ENCODE assay signal across 11 cellular contexts in the genomic region with DNA sequence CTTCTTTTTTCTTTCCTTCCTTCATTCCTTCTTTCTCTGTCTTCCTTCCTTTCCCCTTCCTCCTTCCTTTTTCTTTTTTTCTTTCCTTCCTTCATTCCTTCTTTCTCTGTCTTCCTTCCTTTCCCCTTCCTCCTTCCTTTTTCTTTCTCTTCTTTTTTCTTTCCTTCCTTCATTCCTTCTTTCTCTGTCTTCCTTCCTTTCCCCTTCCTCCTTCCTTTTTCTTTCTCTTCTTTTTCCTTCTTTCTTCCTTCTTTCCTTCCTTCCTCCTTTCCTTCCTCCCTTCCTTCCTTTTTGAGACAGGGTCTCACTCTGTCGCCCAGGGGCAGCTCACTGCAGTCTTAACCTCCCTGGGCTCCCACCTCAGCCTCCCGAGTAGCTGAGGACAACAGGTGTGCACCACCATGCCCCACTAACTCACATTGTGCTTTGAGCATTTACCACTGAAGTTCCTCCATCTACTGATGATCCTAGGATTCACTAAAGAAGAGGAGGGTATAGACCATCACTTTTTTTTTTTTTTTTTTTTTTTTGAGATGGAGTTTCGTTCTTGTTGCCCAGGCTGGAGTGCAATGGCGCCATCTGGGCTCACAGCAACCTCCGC. TPM values are rescaled to one million over a fixed set of nuclear protein-coding genes. Genes with fewer than 3 reads are reported as not detected.
DNase-seq lines count a peak whose midpoint lies in the region; TF ChIP-seq lines count a peak whose summit lies in the region.
"Not testable (repeated sequence)": the region's sequence is repeated elsewhere in the genome, so short reads cannot be mapped to it uniquely, and the experiment has no call there.
"Had no signal": no experiment of that assay in that cellular context is flagged by ENCODE, and none has a peak within 500 bp of the region (broad histone marks: within the 10 kb centered on the region; RNA-seq: fewer than 3 reads in every experiment).

No MANE protein-coding gene starts in this region.

- in situ Hi-C loops in mammary epithelial cell (cut with MboI; ENCODE audit: low sequenced_read_pairs in 2 of 2), result loop anchor here (5.0 to 25.0 kb wide), 3 partner anchors 49 to 182 kb away; no protein-coding TSS in a partner anchor

- H3F3A ChIP-seq in DOHH2 (ENCODE audit: control insufficient read depth, insufficient read depth), result not testable (repeated sequence)

- dilution Hi-C loops in mammary epithelial cell (cut with HindIII; ENCODE audit: low sequenced_read_pairs), result not testable (repeated sequence)

- peak overlapping the region; percentile 98 for H2AFZ ChIP-seq in mammary epithelial cell (ENCODE audit: low read depth, low read length)
- peak overlapping the region; percentile 25 for H2AFZ ChIP-seq in hepatocyte

- peaks cover 29% of the 10 kb centered on the region for H3K36me3 ChIP-seq in DOHH2 (ENCODE audit: control insufficient read depth, low read length)
- not testable (repeated sequence) for H3K36me3 ChIP-seq in mammary epithelial cell (ENCODE audit: insufficient read depth, low read length); hepatocyte (replicated peaks; ENCODE audit: insufficient read depth, low read depth)

- not testable (repeated sequence) for H3K9me3 ChIP-seq in DOHH2 (ENCODE audit: control insufficient read depth, insufficient read depth, low read length); mammary epithelial cell (replicated peaks; ENCODE audit: insufficient read depth, low read length); hepatocyte (ENCODE audit: low read depth)

- H3K27me3 ChIP-seq in DOHH2 (ENCODE audit: control insufficient read depth, low read length) (peaks cover 28% of the 10 kb centered on the region), mammary epithelial cell (ENCODE audit: insufficient read depth, low read length) (peaks cover 11% of the 10 kb centered on the region), hepatocyte (peaks cover 30% of the 10 kb centered on the region)

- not testable (repeated sequence) for BruUV-seq in mammary epithelial cell (replicated peaks; lab: Mats Ljungman, UMichigan)

- not testable (repeated sequence) for H4K20me1 ChIP-seq in DOHH2 (ENCODE audit: control insufficient read depth, insufficient read depth, low read depth, low read length); mammary epithelial cell (ENCODE audit: insufficient read depth, low read length); hepatocyte (ENCODE audit: insufficient read depth, poor library complexity, severe bottlenecking)

- not testable (repeated sequence) for H3K79me2 ChIP-seq in DOHH2 (ENCODE audit: control insufficient read depth, low read length); mammary epithelial cell (ENCODE audit: insufficient read depth, low read length); hepatocyte

- H3K9ac ChIP-seq in mammary epithelial cell (ENCODE audit: insufficient read depth, low read length), result not testable (repeated sequence)

- 72% methylated on average over 2 of the region's 5 CpGs for WGBS in mammary epithelial cell (ENCODE audit: low coverage, missing lambda C conversion rate)
- WGBS in hepatocyte (ENCODE audit: low lambda C conversion rate, missing lambda C conversion rate), result 83% methylated on average over 5 of the region's 5 CpGs

- CTCF ChIA-PET in mammary epithelial cell (lab: Charles Lee; ENCODE audit: low non-redundant PET), result not testable (repeated sequence)

- not testable (repeated sequence) for TF ChIP-seq CTCF in DOHH2 (IDR thresholded peaks at IDR 0.05; ENCODE audit: low read depth, low read length, poor library complexity, severe bottlenecking); VCaP (conservative IDR thresholded peaks at IDR 0.05); mammary epithelial cell (conservative IDR thresholded peaks at IDR 0.05 in 1 of 2, IDR thresholded peaks at IDR 0.05 in 1 of 2; ENCODE audit: extremely low read depth in 1 of 2, insufficient read depth in 1 of 2, low read depth in 1 of 2, low read length in 2 of 2); hepatocyte (IDR thresholded peaks at IDR 0.05; ENCODE audit: poor library complexity); neural crest cell (conservative IDR thresholded peaks at IDR 0.05)

- H3K4me3 ChIP-seq in DOHH2 (ENCODE audit: low read length), result peak overlapping the region; percentile 88
- not testable (repeated sequence) for H3K4me3 ChIP-seq in mammary epithelial cell (replicated peaks in 1 of 3; ENCODE audit: insufficient read depth in 1 of 3, low read depth in 2 of 3, low read length in 3 of 3); hepatocyte

- peaks cover 34% of the 10 kb centered on the region for H3K36me3 Mint-ChIP-seq in activated T-helper 2 cell treated with anti-CD3 and anti-CD28 coated beads, Interferon-gamma antibody, Interleukin-2, Interleukin-4, amounts not matched to agents 10 μg/mL and 5 μg/mL and 100 μg/mL, durations not matched to agents 14 hours and 24 hours and 36 hours (ENCODE audit: low read depth)
- H3K36me3 Mint-ChIP-seq in neural crest cell (ENCODE audit: low read depth), result not testable (repeated sequence)

- H3K4me2 ChIP-seq in DOHH2 (ENCODE audit: low read length) (peak overlapping the region; percentile 99), hepatocyte (peak overlapping the region; percentile 95)
- not testable (repeated sequence) for H3K4me2 ChIP-seq in mammary epithelial cell (ENCODE audit: insufficient read depth, low read depth, low read length)

- peak; percentile 21 for DNase-seq in NCI-H69 (lab: John Stamatoyannopoulos, UW)
- DNase-seq in activated T-helper 2 cell treated with anti-CD3 and anti-CD28 coated beads, Interferon-gamma antibody, Interleukin-2, Interleukin-4, amounts not matched to agents 10 μg/mL and 5 μg/mL and 100 μg/mL, durations not matched to agents 14 hours and 24 hours and 36 hours (ENCODE audit: low spot score); mammary epithelial cell; hepatocyte (ENCODE audit: low spot score); neural crest cell (ENCODE audit: low read depth, low spot score): not testable (repeated sequence)

- not testable (repeated sequence) for H3K9me3 Mint-ChIP-seq in activated T-helper 2 cell treated with anti-CD3 and anti-CD28 coated beads, Interferon-gamma antibody, Interleukin-2, Interleukin-4, amounts not matched to agents 10 μg/mL and 5 μg/mL and 100 μg/mL, durations not matched to agents 14 hours and 24 hours and 36 hours; neural crest cell

- peaks cover 30% of the 10 kb centered on the region for H3K27me3 Mint-ChIP-seq in activated T-helper 2 cell treated with anti-CD3 and anti-CD28 coated beads, Interferon-gamma antibody, Interleukin-2, Interleukin-4, amounts not matched to agents 10 μg/mL and 5 μg/mL and 100 μg/mL, durations not matched to agents 14 hours and 24 hours and 36 hours (ENCODE audit: low read depth)
- H3K27me3 Mint-ChIP-seq in neural crest cell (ENCODE audit: low read depth), result peaks cover 49% of the 10 kb centered on the region

- not testable (repeated sequence) for H3K9me2 ChIP-seq in DOHH2 (replicated peaks; ENCODE audit: control insufficient read depth, low read length); hepatocyte (replicated peaks; ENCODE audit: insufficient read depth)

- peaks cover 24% of the 10 kb centered on the region for H3K4me1 ChIP-seq in DOHH2 (ENCODE audit: control insufficient read depth, low read length)
- H3K4me1 ChIP-seq in mammary epithelial cell (ENCODE audit: insufficient read depth, low read length); hepatocyte (ENCODE audit: insufficient read depth): not testable (repeated sequence)

- peak overlapping the region; percentile 82 for H3K27ac Mint-ChIP-seq in activated T-helper 2 cell treated with anti-CD3 and anti-CD28 coated beads, Interferon-gamma antibody, Interleukin-2, Interleukin-4, amounts not matched to agents 10 μg/mL and 5 μg/mL and 100 μg/mL, durations not matched to agents 14 hours and 24 hours and 36 hours
- H3K27ac Mint-ChIP-seq in neural crest cell (ENCODE audit: unreplicated experiment), result not testable (repeated sequence)

- H3K4me3 Mint-ChIP-seq in activated T-helper 2 cell treated with anti-CD3 and anti-CD28 coated beads, Interferon-gamma antibody, Interleukin-2, Interleukin-4, amounts not matched to agents 10 μg/mL and 5 μg/mL and 100 μg/mL, durations not matched to agents 14 hours and 24 hours and 36 hours (ENCODE audit: low read depth), result peak overlapping the region; percentile 78
- H3K4me3 Mint-ChIP-seq in neural crest cell, result peak overlapping the region; percentile 86

- intact Hi-C loops in activated T-helper 2 cell treated with anti-CD3 and anti-CD28 coated beads, Interferon-gamma antibody, Interleukin-2, Interleukin-4, amounts not matched to agents 10 μg/mL and 5 μg/mL and 100 μg/mL, durations not matched to agents 14 hours and 24 hours and 36 hours (cut with micrococcal nuclease); mammary epithelial cell (cut with micrococcal nuclease): not testable (repeated sequence)

- peaks cover 35% of the 10 kb centered on the region for H3K4me1 Mint-ChIP-seq in activated T-helper 2 cell treated with anti-CD3 and anti-CD28 coated beads, Interferon-gamma antibody, Interleukin-2, Interleukin-4, amounts not matched to agents 10 μg/mL and 5 μg/mL and 100 μg/mL, durations not matched to agents 14 hours and 24 hours and 36 hours (ENCODE audit: low read depth)
- peaks cover 19% of the 10 kb centered on the region for H3K4me1 Mint-ChIP-seq in neural crest cell

- H3K27ac ChIP-seq in DOHH2 (ENCODE audit: low read depth, low read length); mammary epithelial cell (ENCODE audit: insufficient read depth, low read depth, low read length); hepatocyte: not testable (repeated sequence)
- peak overlapping the region; percentile 78; the same call in 1 of the 2 replicates for H3K27ac ChIP-seq in VCaP

RNA-seq across cellular contexts. Expression of a gene that starts 2.9 kb away (rescaled TPM):
- 0.16 TPM in 1 of 2 replicates, not detected in the other for total RNA-seq in activated T-helper 2 cell treated with anti-CD3 and anti-CD28 coated beads, Interferon-gamma antibody, Interleukin-2, Interleukin-4, amounts not matched to agents 10 μg/mL and 5 μg/mL and 100 μg/mL, durations not matched to agents 14 hours and 24 hours and 36 hours
- total RNA-seq in mammary epithelial cell (under 1 TPM; under 0.01 to 0.16 TPM), hepatocyte (0.13 TPM in 1 of 2 replicates, not detected in the other), neural crest cell (0.23 TPM in 1 of 2 replicates, not detected in the other)
- polyA plus RNA-seq in mammary epithelial cell (0.07 TPM), hepatocyte (0.51 TPM in 1 of 2 replicates, not detected in the other)
- polyA minus RNA-seq in mammary epithelial cell, result not detected

RNA-seq across cellular contexts. Expression of a gene that starts 7.4 kb away (rescaled TPM):
- 136 and 138 TPM in 2 replicates for total RNA-seq in activated T-helper 2 cell treated with anti-CD3 and anti-CD28 coated beads, Interferon-gamma antibody, Interleukin-2, Interleukin-4, amounts not matched to agents 10 μg/mL and 5 μg/mL and 100 μg/mL, durations not matched to agents 14 hours and 24 hours and 36 hours
- 10 to 100 TPM; 61.2 to 62.4 TPM for total RNA-seq in mammary epithelial cell
- 73.4 TPM for polyA plus RNA-seq in mammary epithelial cell
- 140 TPM for polyA minus RNA-seq in mammary epithelial cell
- total RNA-seq in hepatocyte, result 72.1 and 73.2 TPM in 2 replicates
- 79.8 and 98.9 TPM in 2 replicates for polyA plus RNA-seq in hepatocyte
- 104 and 110 TPM in 2 replicates for total RNA-seq in neural crest cell

RNA-seq across cellular contexts. Expression of a gene that starts 8.8 kb away (rescaled TPM):
- total RNA-seq in activated T-helper 2 cell treated with anti-CD3 and anti-CD28 coated beads, Interferon-gamma antibody, Interleukin-2, Interleukin-4, amounts not matched to agents 10 μg/mL and 5 μg/mL and 100 μg/mL, durations not matched to agents 14 hours and 24 hours and 36 hours, result 26.4 and 32.5 TPM in 2 replicates
- total RNA-seq in mammary epithelial cell, result 10 to 100 TPM; 18.2 to 23.9 TPM
- 16.7 TPM for polyA plus RNA-seq in mammary epithelial cell
- polyA minus RNA-seq in mammary epithelial cell, result 4.3 TPM
- total RNA-seq in hepatocyte, result 29.9 and 32.4 TPM in 2 replicates
- 36.5 and 38.7 TPM in 2 replicates for polyA plus RNA-seq in hepatocyte
- 51.9 and 52.7 TPM in 2 replicates for total RNA-seq in neural crest cell

RNA-seq across cellular contexts. Expression of a gene that starts 19.0 kb away (rescaled TPM):
- not detected in 2 replicates for total RNA-seq in activated T-helper 2 cell treated with anti-CD3 and anti-CD28 coated beads, Interferon-gamma antibody, Interleukin-2, Interleukin-4, amounts not matched to agents 10 μg/mL and 5 μg/mL and 100 μg/mL, durations not matched to agents 14 hours and 24 hours and 36 hours
- not detected for total RNA-seq in mammary epithelial cell
- polyA plus RNA-seq in mammary epithelial cell, result not detected
- not detected for polyA minus RNA-seq in mammary epithelial cell
- total RNA-seq in hepatocyte, result not detected in 2 replicates
- not detected in 2 replicates for polyA plus RNA-seq in hepatocyte
- total RNA-seq in neural crest cell, result not detected in 2 replicates
- total RNA-seq: esophagus muscularis mucosa, left lung, sigmoid colon, transverse colon had no signal
- polyA plus RNA-seq: sigmoid colon had no signal

RNA-seq across cellular contexts. Expression of a gene that starts 21.0 kb away (rescaled TPM):
- total RNA-seq in activated T-helper 2 cell treated with anti-CD3 and anti-CD28 coated beads, Interferon-gamma antibody, Interleukin-2, Interleukin-4, amounts not matched to agents 10 μg/mL and 5 μg/mL and 100 μg/mL, durations not matched to agents 14 hours and 24 hours and 36 hours, result not detected in 2 replicates
- total RNA-seq in mammary epithelial cell (not detected), hepatocyte (not detected in 2 replicates), neural crest cell (not detected in 2 replicates)
- polyA plus RNA-seq in mammary epithelial cell (not detected), hepatocyte (not detected in 2 replicates)
- polyA minus RNA-seq in mammary epithelial cell, result not detected
- total RNA-seq: esophagus muscularis mucosa, left lung, sigmoid colon, transverse colon had no signal
- polyA plus RNA-seq: sigmoid colon had no signal
